In the genomic region with DNA sequence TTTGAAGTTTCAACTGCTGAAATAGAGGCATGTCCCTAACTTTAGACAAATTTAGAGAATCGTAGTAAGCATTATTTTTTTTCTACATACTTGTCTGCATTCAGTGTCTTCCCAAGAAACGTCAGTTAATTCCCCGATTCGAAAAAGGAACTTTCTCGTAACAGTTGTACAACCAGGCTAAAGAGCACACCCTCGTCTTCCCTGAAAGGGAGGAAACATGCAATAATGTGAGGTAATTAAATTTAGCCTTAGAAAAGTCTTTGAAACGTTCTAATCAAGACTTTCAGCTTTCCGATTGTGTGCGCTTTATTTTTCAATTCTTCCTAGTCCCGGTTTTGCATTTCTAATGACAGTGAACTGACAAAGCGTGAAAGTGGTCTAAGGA, we compare ENCODE assay signal across 8 cellular contexts. TPM values are rescaled to one million over a fixed set of nuclear protein-coding genes. Genes with fewer than 3 reads are reported as not detected.
A peak's percentile ranks its signal among the peaks of the same experiment; 100 is the strongest.
DNase-seq lines count a peak whose midpoint lies in the region; ATAC-seq, FAIRE-seq and TF ChIP-seq lines count a peak whose summit lies in the region.

No MANE protein-coding gene starts in this region.

- H2BK120ac ChIP-seq in H1 (replicated peaks; ENCODE audit: low read depth, low read length) = no peak overlapping the region

- no peaks in the 10 kb centered on the region for H3F3A ChIP-seq in neural cell (ENCODE audit: insufficient read depth, low read length, poor library complexity, severe bottlenecking)

- H3K27ac ChIP-seq in C4-2B = peak overlapping the region; percentile 62
- no peak overlapping the region for H3K27ac ChIP-seq in H1 (ENCODE audit: low read depth, low read length)
- no peak overlapping the region for H3K27ac ChIP-seq in neural cell (ENCODE audit: low read length)

- no peak overlapping the region for H4K8ac ChIP-seq in H1 (ENCODE audit: extremely low read depth, insufficient read depth, low read length)

- no peak overlapping the region for H4K91ac ChIP-seq in H1 (replicated peaks; ENCODE audit: insufficient read length, low read length)

- no peak overlapping the region for H2BK5ac ChIP-seq in H1 (ENCODE audit: low read depth, low read length)

- DNase-seq in NB4 (ENCODE audit: low read depth) (no peak), H1 (ENCODE audit: low read depth in 1 of 2, low spot score in 2 of 2) (no peak), DMS153 treated with DMSO at 0.1 percent for 48 hours (lab: John Stamatoyannopoulos, UW; ENCODE audit: unreplicated experiment) (no peak), T-helper 9 cell (no peak)

- H3K9me2 ChIP-seq in neural cell (ENCODE audit: insufficient read depth, low read length) = no peaks in the 10 kb centered on the region

- no peak overlapping the region for H4K5ac ChIP-seq in H1 (ENCODE audit: insufficient read length, low read depth, low read length)

- H2BK20ac ChIP-seq in H1 (ENCODE audit: low read length) = no peak overlapping the region

- H3K27me3 ChIP-seq in H1 (replicated peaks in 1 of 4; ENCODE audit: control insufficient read depth in 3 of 4, extremely low read depth in 1 of 4, insufficient read depth in 3 of 4, low read length in 3 of 4) (no peaks in the 10 kb centered on the region), neural cell (ENCODE audit: insufficient read depth, low read depth, low read length) (peaks cover 6% of the 10 kb centered on the region)

- H2AFZ ChIP-seq in H1 (ENCODE audit: low read length) (peak overlapping the region; percentile 89), neural cell (ENCODE audit: low read depth, low read length) (no peak overlapping the region)

- no peak for ATAC-seq in GM18519 (IDR thresholded peaks at IDR 0.05; ENCODE audit: low FRiP score, unreplicated experiment)
- ATAC-seq in GM18867 (IDR thresholded peaks at IDR 0.05; ENCODE audit: unreplicated experiment) = no peak

- TF ChIP-seq CTCF in C4-2B (conservative IDR thresholded peaks at IDR 0.05) = no peak
- TF ChIP-seq CTCF in NB4 (IDR thresholded peaks at IDR 0.05; ENCODE audit: low read depth, low read length) = no peak
- TF ChIP-seq CTCF in H1 (IDR thresholded peaks at IDR 0.05; ENCODE audit: control extremely low read depth in 1 of 3, insufficient read depth in 1 of 3, low read depth in 1 of 3, low read length in 3 of 3) = no peak
- TF ChIP-seq CTCF in neural cell (IDR thresholded peaks at IDR 0.05; ENCODE audit: poor library complexity, severe bottlenecking) = no peak

- no peak overlapping the region; the same call in 1 of the 2 replicates for H3K18ac ChIP-seq in H1 (ENCODE audit: extremely low read depth, low read length)

- TF ChIP-seq EP300 in H1 (IDR thresholded peaks at IDR 0.05; ENCODE audit: borderline replicate concordance in 1 of 2, low read depth in 2 of 2, low read length in 2 of 2) (no peak), neural cell (conservative IDR thresholded peaks at IDR 0.05; ENCODE audit: poor library complexity, severe bottlenecking) (no peak)

- H2AK5ac ChIP-seq in H1 (ENCODE audit: low read depth, low read length) = no peak overlapping the region

- H3K4me3 ChIP-seq in NB4 (ENCODE audit: low read depth, low read length) (peak overlapping the region; percentile 67), H1 (ENCODE audit: extremely low read depth in 1 of 4, insufficient read depth in 2 of 4, low read depth in 3 of 4, low read length in 4 of 4) (peak overlapping the region; percentile 69 to 74 (median 70)), neural cell (ENCODE audit: low read length) (peak overlapping the region; percentile 71)

- POLR2A ChIA-PET in H1 (lab: Charles Lee; ENCODE audit: partially characterized antibody) = interaction anchor here (1.5 to 4.4 kb wide), 3 partner anchors 13 to 46 kb away, joined by 3 to 26 read pairs (median 8); no protein-coding TSS in a partner anchor

- no peak overlapping the region for H2BK12ac ChIP-seq in H1 (ENCODE audit: low read depth, low read length)

- H3K23me2 ChIP-seq in H1 (ENCODE audit: low read depth, low read length) = 0 out of 2 replicates have a peak, but pooled peaks cover 2% of the 10 kb centered on the region

- no peaks in the 10 kb centered on the region for H4K20me1 ChIP-seq in H1 (replicated peaks in 1 of 2; ENCODE audit: control insufficient read depth in 1 of 2, insufficient read depth in 2 of 2, low read length in 2 of 2)
- H4K20me1 ChIP-seq in neural cell (ENCODE audit: insufficient read depth) = no peaks in the 10 kb centered on the region

- WGBS in H1 (ENCODE audit: extremely low coverage in 1 of 2, insufficient coverage in 1 of 2, insufficient read length in 1 of 2, insufficient replicate concordance in 2 of 2, low coverage in 1 of 2, low lambda C conversion rate in 2 of 2, missing lambda C conversion rate in 1 of 2), 2 experiments = 25% methylated on average over 11 of the region's 11 CpGs; no CpG with 5 or more reads in 1 of the 2 experiments

- H3K9me3 ChIP-seq in H1 (ENCODE audit: insufficient read depth in 2 of 2, low read depth in 1 of 2, low read length in 1 of 2) (no peaks in the 10 kb centered on the region), neural cell (ENCODE audit: low read length) (no peaks in the 10 kb centered on the region)

- peaks cover 5 to 8% (median 6%) of the 10 kb centered on the region in 4 experiments; a peak in 6 of 7 replicates for H3K4me1 ChIP-seq in H1 (replicated peaks in 1 of 4; ENCODE audit: control insufficient read depth in 3 of 4, insufficient read depth in 4 of 4, low read length in 3 of 4)

- no peak for TF ChIP-seq RAD21 in H1 (IDR thresholded peaks at IDR 0.05 in 1 of 2, conservative IDR thresholded peaks at IDR 0.05 in 1 of 2; ENCODE audit: low read depth in 2 of 2, low read length in 2 of 2)
- TF ChIP-seq RAD21 in neural cell (conservative IDR thresholded peaks at IDR 0.05) = no peak

- H3K36me3 ChIP-seq in H1 (ENCODE audit: control insufficient read depth in 2 of 4, insufficient read depth in 4 of 4, low read length in 3 of 4) (peaks cover 0 to 11% (median 3%) of the 10 kb centered on the region in 4 experiments; a peak in 5 of 8 replicates), neural cell (ENCODE audit: insufficient read depth, low read length) (no peaks in the 10 kb centered on the region)

- TF ChIP-seq POLR2A in NB4 (IDR thresholded peaks at IDR 0.05; ENCODE audit: extremely low read depth, insufficient read length) = no peak
- no peak for TF ChIP-seq POLR2A in H1 (IDR thresholded peaks at IDR 0.05; ENCODE audit: control extremely low read depth in 1 of 2, low read depth in 2 of 2, low read length in 2 of 2)

- no peak overlapping the region for H2BK15ac ChIP-seq in H1 (ENCODE audit: low read length)

- no peaks in the 10 kb centered on the region for H3K79me1 ChIP-seq in H1 (ENCODE audit: low read depth, low read length)

- CTCF ChIA-PET in H1 (lab: Charles Lee; ENCODE audit: partially characterized antibody) = interaction anchor here (1.4 to 3.2 kb wide), 3 partner anchors 8 to 86 kb away, joined by 4 to 41 read pairs (median 4); no protein-coding TSS in a partner anchor

- H3K79me2 ChIP-seq in H1 (ENCODE audit: control insufficient read depth in 1 of 2, insufficient read depth in 2 of 2, low read length in 2 of 2) (peaks cover 0 to 39% of the 10 kb centered on the region in 2 experiments; a peak in 2 of 4 replicates), neural cell (replicated peaks; ENCODE audit: insufficient read depth, low read length) (no peaks in the 10 kb centered on the region)

- H3K23ac ChIP-seq in H1 (ENCODE audit: insufficient read length) = no peak overlapping the region

- H3K9ac ChIP-seq in H1 (replicated peaks in 1 of 4; ENCODE audit: extremely low read depth in 1 of 4, low read depth in 3 of 4, low read length in 3 of 4) (no peak overlapping the region; a peak in 1 of 7 replicates), neural cell (ENCODE audit: low read length) (no peak overlapping the region)

- FAIRE-seq in H1 (lab: Jason Lieb, UNC) = peak; percentile 55

- H3K4ac ChIP-seq in H1 (replicated peaks; ENCODE audit: insufficient read length, low read depth, low read length) = peak overlapping the region; percentile 72

- H3K56ac ChIP-seq in H1 (replicated peaks; ENCODE audit: insufficient read length, low read depth, low read length) = no peak overlapping the region

- H3K4me2 ChIP-seq in H1 (ENCODE audit: insufficient read depth in 1 of 2, low read depth in 2 of 2, low read length in 2 of 2) = peak overlapping the region; percentile 73 to 85
- H3K4me2 ChIP-seq in neural cell (ENCODE audit: low read length) = peak overlapping the region; percentile 80

- no peak overlapping the region for H3K14ac ChIP-seq in H1 (ENCODE audit: insufficient read length)

TF ChIP-seq in H1, 55 proteins besides CTCF, POLR2A, EP300 and RAD21:
- TF ChIP-seq NANOG (IDR thresholded peaks at IDR 0.05; ENCODE audit: insufficient read depth, low read depth, low read length, poor library complexity, severe bottlenecking) (no peak), GABPA (IDR thresholded peaks at IDR 0.05; ENCODE audit: borderline replicate concordance, insufficient read depth, low read length) (no peak)

TF ChIP-seq in neural cell, 6 proteins besides CTCF, POLR2A, EP300 and RAD21 (continues in another document):
- no peak for TF ChIP-seq EZH2 (IDR thresholded peaks at IDR 0.05; ENCODE audit: borderline replicate concordance, insufficient read depth, low read length, poor library complexity, severe bottlenecking)

RNA-seq across cellular contexts. Expression of a gene that starts 0.4 kb away (rescaled TPM):
- 30.6 and 35.3 TPM in 2 replicates for total RNA-seq in H1 (2021; fragmentation: NEBNext Ultra II Directional; extraction: Animal tissue kit (Norgen Biotek cat#: 25700))
- polyA plus RNA-seq in H1 (2011; rRNA removed) (16.8 and 26.7 TPM in 2 replicates), neural cell (1.9 and 3.5 TPM in 2 replicates)
- polyA plus RNA-seq in H1 (2011; cell fraction: cytosol; rRNA removed) = 19.4 TPM
- 48.8 TPM for polyA plus RNA-seq in H1 (2011; cell fraction: nucleus; rRNA removed)
- polyA plus RNA-seq in H1 (2012, experiment 1 of 2) = 17.9 to 33.3 TPM (median 27.4 TPM) in 4 replicates
- polyA plus RNA-seq in H1 (2012, experiment 2 of 2) = 2.4 TPM
- 19.4 TPM for polyA plus RNA-seq in H1 (2013, experiment 1 of 2)
- polyA plus RNA-seq in H1 (2013, experiment 2 of 2) = 18.4 TPM
- polyA minus RNA-seq in H1 (2011; rRNA and poly(A)+ RNA removed) = 65.9 and 87.3 TPM in 2 replicates
- 28.1 TPM for polyA minus RNA-seq in H1 (2011; cell fraction: cytosol; rRNA and poly(A)+ RNA removed)
- 127 TPM for polyA minus RNA-seq in H1 (2011; cell fraction: nucleus; rRNA and poly(A)+ RNA removed)
- polyA minus RNA-seq in neural cell = 1.7 and 2.0 TPM in 2 replicates
